ENCODE assay signal across 1 cellular context in the genomic region with DNA sequence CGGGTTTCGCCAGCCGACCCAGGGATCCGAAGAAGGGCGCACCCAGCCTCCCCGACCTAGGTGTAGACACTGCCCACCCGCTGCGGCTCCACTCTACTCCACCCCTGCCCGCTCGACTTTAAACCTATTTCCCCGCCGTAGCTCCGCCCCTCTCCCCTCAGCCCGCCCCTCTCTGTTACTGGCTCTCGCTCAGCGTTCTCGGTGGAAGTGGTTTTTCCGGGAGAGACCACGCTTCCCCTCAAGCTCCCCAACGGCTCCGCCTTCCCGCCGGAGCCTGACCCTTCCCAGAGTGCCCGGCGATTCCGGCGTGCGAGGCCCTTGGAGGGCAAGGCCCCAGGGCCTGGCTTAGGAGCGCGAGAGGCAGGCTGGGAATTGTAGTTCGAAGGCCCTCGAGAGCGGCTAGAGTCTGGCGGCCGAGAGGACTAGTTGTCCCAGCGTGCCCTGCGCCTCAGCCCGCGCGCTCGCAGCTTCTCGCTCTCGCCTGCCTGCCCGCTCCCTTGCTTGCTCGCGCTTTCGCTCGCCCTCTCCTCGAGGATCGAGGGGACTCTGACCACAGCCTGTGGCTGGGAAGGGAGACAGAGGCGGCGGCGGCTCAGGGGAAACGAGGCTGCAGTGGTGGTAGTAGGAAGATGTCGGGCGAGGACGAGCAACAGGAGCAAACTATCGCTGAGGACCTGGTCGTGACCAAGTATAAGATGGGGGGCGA.
TF ChIP-seq lines count a peak whose summit lies in the region.

Gene PA2G4, plus strand, starts transcription at position 451 of the 706 bp plus-strand sequence. Its CDS starts 179 bp downstream, at position 630.

TF ChIP-seq in A549, 52 proteins besides CTCF, POLR2A, EP300 and RAD21 (continued from another document):
- TF ChIP-seq, protein P1, sequence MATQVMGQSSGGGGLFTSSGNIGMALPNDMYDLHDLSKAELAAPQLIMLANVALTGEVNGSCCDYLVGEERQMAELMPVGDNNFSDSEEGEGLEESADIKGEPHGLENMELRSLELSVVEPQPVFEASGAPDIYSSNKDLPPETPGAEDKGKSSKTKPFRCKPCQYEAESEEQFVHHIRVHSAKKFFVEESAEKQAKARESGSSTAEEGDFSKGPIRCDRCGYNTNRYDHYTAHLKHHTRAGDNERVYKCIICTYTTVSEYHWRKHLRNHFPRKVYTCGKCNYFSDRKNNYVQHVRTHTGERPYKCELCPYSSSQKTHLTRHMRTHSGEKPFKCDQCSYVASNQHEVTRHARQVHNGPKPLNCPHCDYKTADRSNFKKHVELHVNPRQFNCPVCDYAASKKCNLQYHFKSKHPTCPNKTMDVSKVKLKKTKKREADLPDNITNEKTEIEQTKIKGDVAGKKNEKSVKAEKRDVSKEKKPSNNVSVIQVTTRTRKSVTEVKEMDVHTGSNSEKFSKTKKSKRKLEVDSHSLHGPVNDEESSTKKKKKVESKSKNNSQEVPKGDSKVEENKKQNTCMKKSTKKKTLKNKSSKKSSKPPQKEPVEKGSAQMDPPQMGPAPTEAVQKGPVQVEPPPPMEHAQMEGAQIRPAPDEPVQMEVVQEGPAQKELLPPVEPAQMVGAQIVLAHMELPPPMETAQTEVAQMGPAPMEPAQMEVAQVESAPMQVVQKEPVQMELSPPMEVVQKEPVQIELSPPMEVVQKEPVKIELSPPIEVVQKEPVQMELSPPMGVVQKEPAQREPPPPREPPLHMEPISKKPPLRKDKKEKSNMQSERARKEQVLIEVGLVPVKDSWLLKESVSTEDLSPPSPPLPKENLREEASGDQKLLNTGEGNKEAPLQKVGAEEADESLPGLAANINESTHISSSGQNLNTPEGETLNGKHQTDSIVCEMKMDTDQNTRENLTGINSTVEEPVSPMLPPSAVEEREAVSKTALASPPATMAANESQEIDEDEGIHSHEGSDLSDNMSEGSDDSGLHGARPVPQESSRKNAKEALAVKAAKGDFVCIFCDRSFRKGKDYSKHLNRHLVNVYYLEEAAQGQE (IDR thresholded peaks at IDR 0.05) = peak; percentile 87
- no peak for TF ChIP-seq EHMT2 (IDR thresholded peaks at IDR 0.05; ENCODE audit: low read depth)
- TF ChIP-seq CBX8 (IDR thresholded peaks at IDR 0.05) = no peak
- peak; percentile 82 for TF ChIP-seq CHD2 (IDR thresholded peaks at IDR 0.05; ENCODE audit: low read length, partially characterized antibody)
- TF ChIP-seq, protein P2, sequence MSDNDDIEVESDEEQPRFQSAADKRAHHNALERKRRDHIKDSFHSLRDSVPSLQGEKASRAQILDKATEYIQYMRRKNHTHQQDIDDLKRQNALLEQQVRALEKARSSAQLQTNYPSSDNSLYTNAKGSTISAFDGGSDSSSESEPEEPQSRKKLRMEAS (IDR thresholded peaks at IDR 0.05) = peak; percentile 91
- peak; percentile 52 to 92 for TF ChIP-seq JUN (IDR thresholded peaks at IDR 0.05)
